In genomic region chrX:48939417-48940228, GRCh38 we compare ENCODE assay signal across 14 cellular contexts.
DNase-seq lines count a peak whose midpoint lies in the region; ATAC-seq lines count a peak whose summit lies in the region.
"Had no signal": no experiment of that assay in that cellular context is flagged by ENCODE, and none has a peak within 500 bp of the region (broad histone marks: within the 10 kb centered on the region; RNA-seq: fewer than 3 reads in every experiment).

No MANE protein-coding gene starts in this region.

- peaks cover 0 to 95% (median 58%) of the 10 kb centered on the region in 11 experiments; a peak in 18 of 22 replicates for H4K20me1 ChIP-seq in BLaER1 treated with 17β-estradiol and CSF1 and Interleukin-3, amounts not matched to agents 10 nM and 100 nM

- H3K4me1 ChIP-seq in BLaER1 treated with 17β-estradiol and CSF1 and Interleukin-3, amounts not matched to agents 10 nM and 100 nM, result peaks cover 51 to 83% (median 66%) of the 10 kb centered on the region in 10 experiments

- peak overlapping the region; percentile 92 for H3K4me3 Mint-ChIP-seq in T-helper 2 cell treated with Interferon-gamma antibody and Interleukin-4, amounts not matched to agents 5 μg/mL and 100 μg/mL, for 36 hours
- H3K4me3 Mint-ChIP-seq in effector memory CD8-positive, alpha-beta T cell, result peak overlapping the region; percentile 83 to 89

- H3K9ac ChIP-seq in BLaER1 treated with 17β-estradiol and CSF1 and Interleukin-3, amounts not matched to agents 10 nM and 100 nM, result peak overlapping the region in 9 of 11 experiments; percentile 16 to 80 (median 34); a peak in 10 of 22 replicates

- H3K9me3 ChIP-seq in BLaER1 treated with 17β-estradiol and CSF1 and Interleukin-3, amounts not matched to agents 10 nM and 100 nM (replicated peaks in 1 of 11), result no peaks in the 10 kb centered on the region
- H3K9me3 ChIP-seq: tibial artery had no signal

- peaks cover 0 to 36% (median 16%) of the 10 kb centered on the region in 11 experiments; a peak in 17 of 22 replicates for H3K36me3 ChIP-seq in BLaER1 treated with 17β-estradiol and CSF1 and Interleukin-3, amounts not matched to agents 10 nM and 100 nM

- H3K36me3 Mint-ChIP-seq in T-helper 2 cell treated with Interferon-gamma antibody and Interleukin-4, amounts not matched to agents 5 μg/mL and 100 μg/mL, for 36 hours (ENCODE audit: low read depth), result peaks cover 51% of the 10 kb centered on the region
- peaks cover 74% of the 10 kb centered on the region for H3K36me3 Mint-ChIP-seq in effector memory CD8-positive, alpha-beta T cell (ENCODE audit: insufficient read depth)

- peak overlapping the region; percentile 6 to 92 (median 82); a peak in 19 of 22 replicates for H3K27ac ChIP-seq in BLaER1 treated with 17β-estradiol and CSF1 and Interleukin-3, amounts not matched to agents 10 nM and 100 nM
- H3K27ac ChIP-seq: hepatocyte, tibial artery had no signal

- H3K4me3 ChIP-seq in BLaER1 treated with 17β-estradiol and CSF1 and Interleukin-3, amounts not matched to agents 10 nM and 100 nM, result no peak overlapping the region
- H3K4me3 ChIP-seq: hepatocyte, lung, tibial artery had no signal

- peaks cover 31 to 96% (median 80%) of the 10 kb centered on the region in 11 experiments for H3K27me3 ChIP-seq in BLaER1 treated with 17β-estradiol and CSF1 and Interleukin-3, amounts not matched to agents 10 nM and 100 nM
- H3K27me3 ChIP-seq: hepatocyte, tibial artery had no signal

- no peaks in the 10 kb centered on the region for H3K9me3 Mint-ChIP-seq in T-helper 2 cell treated with Interferon-gamma antibody and Interleukin-4, amounts not matched to agents 5 μg/mL and 100 μg/mL, for 36 hours
- no peaks in the 10 kb centered on the region for H3K9me3 Mint-ChIP-seq in effector memory CD8-positive, alpha-beta T cell

- ATAC-seq in GM21529 (IDR thresholded peaks at IDR 0.05; ENCODE audit: unreplicated experiment), result peak; percentile 26
- peak; percentile 11 for ATAC-seq in effector memory CD8-positive, alpha-beta T cell (replicated peaks)
- no peak for ATAC-seq in HG02840 (IDR thresholded peaks at IDR 0.05; ENCODE audit: low FRiP score, unreplicated experiment)
- ATAC-seq in GM18868 (IDR thresholded peaks at IDR 0.05; ENCODE audit: unreplicated experiment), result no peak
- ATAC-seq: HCT116 had no signal

- peak overlapping the region; percentile 60 to 85 (median 73) for H3K4me2 ChIP-seq in BLaER1 treated with 17β-estradiol and CSF1 and Interleukin-3, amounts not matched to agents 10 nM and 100 nM
- H3K4me2 ChIP-seq: hepatocyte had no signal

- H3K4me1 Mint-ChIP-seq in T-helper 2 cell treated with Interferon-gamma antibody and Interleukin-4, amounts not matched to agents 5 μg/mL and 100 μg/mL, for 36 hours (ENCODE audit: low read depth), result peaks cover 82% of the 10 kb centered on the region
- H3K4me1 Mint-ChIP-seq in effector memory CD8-positive, alpha-beta T cell (ENCODE audit: low read depth in 2 of 2), result peaks cover 59 to 61% of the 10 kb centered on the region in 2 donors

- H3K27me3 Mint-ChIP-seq in T-helper 2 cell treated with Interferon-gamma antibody and Interleukin-4, amounts not matched to agents 5 μg/mL and 100 μg/mL, for 36 hours (ENCODE audit: low read depth), result no peaks in the 10 kb centered on the region
- no peaks in the 10 kb centered on the region for H3K27me3 Mint-ChIP-seq in effector memory CD8-positive, alpha-beta T cell

- H3K27ac Mint-ChIP-seq in T-helper 2 cell treated with Interferon-gamma antibody and Interleukin-4, amounts not matched to agents 5 μg/mL and 100 μg/mL, for 36 hours, result peak overlapping the region; percentile 99
- peak overlapping the region; percentile 96 to 97 for H3K27ac Mint-ChIP-seq in effector memory CD8-positive, alpha-beta T cell

- DNase-seq in T-helper 2 cell treated with Interferon-gamma antibody and Interleukin-4, amounts not matched to agents 5 μg/mL and 100 μg/mL, for 36 hours (ENCODE audit: low spot score), result no peak
- DNase-seq in effector memory CD8-positive, alpha-beta T cell, result no peak
- DNase-seq in 8988T, result no peak
- DNase-seq in NCI-H146 treated with DMSO at 0.1 percent for 48 hours (lab: John Stamatoyannopoulos, UW; ENCODE audit: unreplicated experiment), result no peak
- DNase-seq: NCI-H446, SHP77, tibial artery had no signal

Comparison
In these comparisons a context has a peak if more than half of its experiments do, and no peak if none do; other contexts are left out.
1. ATAC-seq: peak in GM21529 (single experiment) and effector memory CD8-positive, alpha-beta T cell (single experiment); none in HG02840 (single experiment) and GM18868 (single experiment).